8 cellular contexts compared by ENCODE assay signal in genomic region chr18:57803119-57803969, GRCh38. TPM values are rescaled to one million over a fixed set of nuclear protein-coding genes. Genes with fewer than 3 reads are reported as not detected.
DNase-seq lines count a peak whose midpoint lies in the region; ATAC-seq and TF ChIP-seq lines count a peak whose summit lies in the region.

Gene ATP8B1, minus strand, starts transcription at chr18:57803315. Its CDS starts 71,508 bp downstream, at chr18:57731807.

- TF ChIP-seq CTCF in 22Rv1 (IDR thresholded peaks at IDR 0.05), result no peak

- peak within 1 kb of the TSS; percentile 52 for H3K4me3 Mint-ChIP-seq in activated CD8-positive, alpha-beta memory T cell treated with anti-CD3 and anti-CD28 coated beads, Interleukin-2, amount 10 ng/mL, durations not matched to agents 7 days and 5 days

- H3K27ac Mint-ChIP-seq in activated CD8-positive, alpha-beta memory T cell treated with anti-CD3 and anti-CD28 coated beads, Interleukin-2, amount 10 ng/mL, durations not matched to agents 7 days and 5 days, result no peak within 1 kb of the TSS

- H3K27me3 Mint-ChIP-seq in activated CD8-positive, alpha-beta memory T cell treated with anti-CD3 and anti-CD28 coated beads, Interleukin-2, amount 10 ng/mL, durations not matched to agents 7 days and 5 days, result peaks cover 71% of the 10 kb centered on the region

- no peak for DNase-seq in activated CD8-positive, alpha-beta memory T cell treated with anti-CD3 and anti-CD28 coated beads, Interleukin-2, amount 10 ng/mL, durations not matched to agents 7 days and 5 days
- DNase-seq in germinal center (ENCODE audit: low spot score), result peak; percentile 48
- no peak for DNase-seq in DMS114 treated with DMSO at 0.1 percent for 48 hours (lab: John Stamatoyannopoulos, UW; ENCODE audit: unreplicated experiment)
- no peak for DNase-seq in activated CD4-positive, CD25-positive, alpha-beta regulatory T cell (lab: John Stamatoyannopoulos, UW)

- peaks cover 13% of the 10 kb centered on the region for H3K4me1 Mint-ChIP-seq in activated CD8-positive, alpha-beta memory T cell treated with anti-CD3 and anti-CD28 coated beads, Interleukin-2, amount 10 ng/mL, durations not matched to agents 7 days and 5 days

- peak within 1 kb of the TSS; percentile 92 for H2AFZ ChIP-seq in neuron (ENCODE audit: low read depth, low read length)

- no peaks in the 10 kb centered on the region for H3K9me3 ChIP-seq in HUES6 (ENCODE audit: control insufficient read depth, insufficient read depth, low read depth, low read length)
- peaks cover 7% of the 10 kb centered on the region for H3K9me3 ChIP-seq in neuron (ENCODE audit: low read length)

- CTCF ChIA-PET in activated CD8-positive, alpha-beta memory T cell treated with anti-CD3 and anti-CD28 coated beads, Interleukin-2, amount 10 ng/mL, durations not matched to agents 7 days and 5 days (lab: Charles Lee), result no interaction called here

- H3K36me3 ChIP-seq in HUES6 (ENCODE audit: control insufficient read depth, insufficient read depth, low read length), result no peaks in the 10 kb centered on the region
- no peaks in the 10 kb centered on the region for H3K36me3 ChIP-seq in neuron (ENCODE audit: insufficient read depth, low read length)

- H3K9ac ChIP-seq in HUES6 (ENCODE audit: low read length), result peak within 1 kb of the TSS; percentile 59

- H3K27ac ChIP-seq in 22Rv1 (peak within 1 kb of the TSS; percentile 81), HUES6 (ENCODE audit: low read depth, low read length) (no peak within 1 kb of the TSS)

- peak; percentile 65 for ATAC-seq in GM18498 (IDR thresholded peaks at IDR 0.05; ENCODE audit: unreplicated experiment)
- ATAC-seq in activated CD8-positive, alpha-beta memory T cell treated with anti-CD3 and anti-CD28 coated beads, Interleukin-2, amount 10 ng/mL, durations not matched to agents 7 days and 5 days, result no peak

- H3K9me3 Mint-ChIP-seq in activated CD8-positive, alpha-beta memory T cell treated with anti-CD3 and anti-CD28 coated beads, Interleukin-2, amount 10 ng/mL, durations not matched to agents 7 days and 5 days (ENCODE audit: low read depth), result no peaks in the 10 kb centered on the region

- H3K4me1 ChIP-seq in HUES6 (ENCODE audit: control insufficient read depth, insufficient read depth, low read length), result peaks cover 5% of the 10 kb centered on the region; the same call in 1 of the 2 replicates
- peaks cover 13% of the 10 kb centered on the region for H3K4me1 ChIP-seq in neuron (ENCODE audit: insufficient read depth, low read length)

- H3K36me3 Mint-ChIP-seq in activated CD8-positive, alpha-beta memory T cell treated with anti-CD3 and anti-CD28 coated beads, Interleukin-2, amount 10 ng/mL, durations not matched to agents 7 days and 5 days, result no peaks in the 10 kb centered on the region

- H3K4me3 ChIP-seq in HUES6 (ENCODE audit: low read depth, low read length), result peak within 1 kb of the TSS; percentile 71
- peak within 1 kb of the TSS; percentile 39 for H3K4me3 ChIP-seq in neuron (ENCODE audit: low read length)

- peaks cover 77% of the 10 kb centered on the region for H3K27me3 ChIP-seq in HUES6 (ENCODE audit: control insufficient read depth, insufficient read depth, low read length)
- H3K27me3 ChIP-seq in neuron (ENCODE audit: insufficient read depth, low read length), result peaks cover 51% of the 10 kb centered on the region

RNA-seq across cellular contexts. Expression of gene ATP8B1, which starts in this region (rescaled TPM):
- total RNA-seq in activated CD8-positive, alpha-beta memory T cell treated with anti-CD3 and anti-CD28 coated beads, Interleukin-2, amount 10 ng/mL, durations not matched to agents 7 days and 5 days, result under 1 TPM in 1 of 2 experiments, not detected in 1; 0.26 TPM
